In the genomic region with DNA sequence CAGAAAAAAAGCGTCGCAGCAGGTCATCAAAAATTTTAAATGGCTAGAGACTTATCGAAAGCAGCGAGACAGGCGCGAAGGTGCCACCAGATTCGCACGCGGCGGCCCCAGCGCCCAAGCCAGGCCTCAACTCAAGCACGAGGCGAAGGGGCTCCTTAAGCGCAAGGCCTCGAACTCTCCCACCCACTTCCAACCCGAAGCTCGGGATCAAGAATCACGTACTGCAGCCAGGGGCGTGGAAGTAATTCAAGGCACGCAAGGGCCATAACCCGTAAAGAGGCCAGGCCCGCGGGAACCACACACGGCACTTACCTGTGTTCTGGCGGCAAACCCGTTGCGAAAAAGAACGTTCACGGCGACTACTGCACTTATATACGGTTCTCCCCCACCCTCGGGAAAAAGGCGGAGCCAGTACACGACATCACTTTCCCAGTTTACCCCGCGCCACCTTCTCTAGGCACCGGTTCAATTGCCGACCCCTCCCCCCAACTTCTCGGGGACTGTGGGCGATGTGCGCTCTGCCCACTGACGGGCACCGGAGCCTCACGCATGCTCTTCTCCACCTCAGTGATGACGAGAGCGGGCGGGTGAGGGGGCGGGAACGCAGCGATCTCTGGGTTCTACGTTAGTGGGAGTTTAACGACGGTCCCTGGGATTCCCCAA, we compare ENCODE assay signal across 8 cellular contexts. TPM values are rescaled to one million over a fixed set of nuclear protein-coding genes. Genes with fewer than 3 reads are reported as not detected.
DNase-seq lines count a peak whose midpoint lies in the region; ATAC-seq and TF ChIP-seq lines count a peak whose summit lies in the region.

TSS of gene EEF1A1 (minus strand) at position 345 of the 663 bp plus-strand sequence. CDS start 1,006 bp downstream, outside the sequence.

- no peaks in the 10 kb centered on the region for H3K9me3 ChIP-seq in liver (ENCODE audit: control insufficient read depth in 4 of 4, low read length in 3 of 4)

- no peaks in the 10 kb centered on the region for H3K27me3 ChIP-seq in liver (ENCODE audit: control insufficient read depth in 4 of 4, insufficient read depth in 4 of 4, low read length in 3 of 4)

- H3K9ac ChIP-seq in liver (ENCODE audit: low read depth in 1 of 2, low read length in 2 of 2): peak within 1 kb of the TSS; percentile 97 to 100

- H3K4me3 ChIP-seq in liver (ENCODE audit: low read depth in 1 of 3, low read length in 3 of 3): peak within 1 kb of the TSS; percentile 84 to 95 (median 87)

- TF ChIP-seq RAD21 in liver (IDR thresholded peaks at IDR 0.05): peak; percentile 43 to 62

- no peak for TF ChIP-seq CTCF in liver (IDR thresholded peaks at IDR 0.05; ENCODE audit: low read depth, low read length, missing input control)

- WGBS in liver: under 1% methylated on average over 53 of the region's 53 CpGs

- ATAC-seq in GM19372 (IDR thresholded peaks at IDR 0.05; ENCODE audit: low read depth, unreplicated experiment) (peak; percentile 54), HG03558 (IDR thresholded peaks at IDR 0.05; ENCODE audit: extremely low read depth, unreplicated experiment) (peak; percentile 39)

- peaks cover 8 to 30% (median 23%) of the 10 kb centered on the region in 4 donors for H3K36me3 ChIP-seq in liver (ENCODE audit: control insufficient read depth in 4 of 4, insufficient read depth in 3 of 4, low read depth in 1 of 4, low read length in 3 of 4)

- H3K27ac ChIP-seq in liver (ENCODE audit: low read depth in 1 of 2, low read length in 2 of 2): peak within 1 kb of the TSS; percentile 97 to 99

- peak; percentile 94 to 100 (median 98) for DNase-seq in C1 segment of cervical spinal cord (lab: John Stamatoyannopoulos, UW)
- peak; percentile 100 for DNase-seq in NCI-H774 (lab: John Stamatoyannopoulos, UW)
- peak; percentile 100 for DNase-seq in activated CD4-positive, alpha-beta T cell treated with anti-CD3 and anti-CD28 coated beads, Interleukin-2, amount 50 U/mL, for 48 hours
- DNase-seq in dermis microvascular lymphatic vessel endothelial cell (ENCODE audit: low read depth in 2 of 2): peak; percentile 99 to 100
- DNase-seq in stimulated activated CD4-positive, alpha-beta T cell treated with anti-CD3 and anti-CD28 coated beads, Interleukin-4, amount 100 ng/mL, for 24 hours: peak; percentile 100

- peaks cover 3 to 50% (median 22%) of the 10 kb centered on the region in 4 donors for H3K4me1 ChIP-seq in liver (ENCODE audit: control insufficient read depth in 4 of 4, insufficient read depth in 4 of 4, low read length in 3 of 4)

TF ChIP-seq in liver, 16 proteins besides CTCF, POLR2A, EP300 and RAD21:
- no peak for TF ChIP-seq HNF4G (IDR thresholded peaks at IDR 0.05)
- peak; percentile 56 for TF ChIP-seq FOXA2 (IDR thresholded peaks at IDR 0.05)
- peak; percentile 97 for TF ChIP-seq REST (IDR thresholded peaks at IDR 0.05)
- peak; percentile 100 for TF ChIP-seq TAF1 (conservative IDR thresholded peaks at IDR 0.05)
- TF ChIP-seq JUND (IDR thresholded peaks at IDR 0.05): peak; percentile 52 to 86
- TF ChIP-seq EGR1 (IDR thresholded peaks at IDR 0.05; ENCODE audit: low read depth in 2 of 2): peak; percentile 93 to 99
- peak; percentile 82 for TF ChIP-seq YY1 (IDR thresholded peaks at IDR 0.05)
- TF ChIP-seq FOXA1 (IDR thresholded peaks at IDR 0.05): peak; percentile 85
- TF ChIP-seq ZBTB33 (IDR thresholded peaks at IDR 0.05): peak; percentile 92
- TF ChIP-seq ATF3 (IDR thresholded peaks at IDR 0.05): peak; percentile 77
- peak; percentile 85 for TF ChIP-seq MAX (IDR thresholded peaks at IDR 0.05)
- TF ChIP-seq NR2F2 (IDR thresholded peaks at IDR 0.05): peak; percentile 47
- TF ChIP-seq SP1 (IDR thresholded peaks at IDR 0.05): peak; percentile 95
- TF ChIP-seq HNF4A (conservative IDR thresholded peaks at IDR 0.05): peak; percentile 27 to 49
- no peak for TF ChIP-seq GABPA (IDR thresholded peaks at IDR 0.05 in 1 of 2, conservative IDR thresholded peaks at IDR 0.05 in 1 of 2)
- TF ChIP-seq RXRA (IDR thresholded peaks at IDR 0.05): peak; percentile 68 to 72

RNA-seq across cellular contexts. Expression of gene EEF1A1, which starts in this region (rescaled TPM):
- total RNA-seq in dermis microvascular lymphatic vessel endothelial cell (19,247 and 25,959 TPM in 2 replicates), liver (1,000 to 10,000 TPM; 4,078 to 7,379 TPM)
- polyA plus RNA-seq in liver: 1,000 to 10,000 TPM; 1,383 to 2,991 TPM

Comparison
In these comparisons a context has a peak if more than half of its experiments do, and no peak if none do; other contexts are left out.
1. Peak in every context shown above with its lines: DNase-seq, ATAC-seq, H3K4me3 ChIP-seq and H3K27ac ChIP-seq.